10 cellular contexts compared by ENCODE assay signal in the genomic region with DNA sequence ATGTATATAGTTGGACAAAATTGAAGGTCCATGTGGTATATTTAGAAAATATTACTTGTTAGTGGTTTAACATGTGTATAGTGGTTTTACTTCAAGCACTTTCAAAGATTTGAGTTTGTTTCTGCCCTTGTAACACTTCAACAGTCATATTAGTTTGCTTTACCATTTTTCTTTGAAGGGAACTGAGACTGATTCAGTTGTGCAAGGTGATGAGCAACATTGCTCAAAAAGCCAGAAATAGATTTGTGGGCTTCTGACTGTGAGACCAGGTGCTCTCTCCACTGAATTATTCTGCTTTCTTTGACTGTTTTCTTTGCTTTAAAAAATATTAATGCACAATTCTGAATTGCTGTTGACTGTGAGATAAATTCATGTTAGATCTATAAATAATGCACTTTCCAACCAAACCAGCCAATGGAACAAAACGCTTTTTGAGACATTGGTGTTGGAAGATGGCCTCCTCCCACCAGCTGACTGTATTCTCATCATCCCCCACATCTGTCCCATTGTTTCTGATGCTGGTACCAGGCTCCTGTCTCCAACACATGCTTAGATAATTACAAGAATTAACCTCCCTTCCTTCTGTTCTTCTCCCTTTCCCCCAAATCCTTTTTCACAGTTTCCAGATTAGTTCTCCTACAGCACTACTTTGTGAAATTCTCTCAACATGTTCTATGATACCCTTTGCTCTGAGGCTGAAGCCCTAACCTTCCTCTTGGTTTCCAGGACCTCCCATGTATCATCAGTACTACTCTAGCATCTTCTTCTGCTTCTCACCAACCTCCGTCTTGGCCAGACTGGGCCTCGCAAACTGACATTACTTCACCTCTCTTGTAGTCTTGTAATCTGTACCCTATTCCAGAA. TPM values are rescaled to one million over a fixed set of nuclear protein-coding genes. Genes with fewer than 3 reads are reported as not detected.
DNase-seq lines count a peak whose midpoint lies in the region; ATAC-seq and TF ChIP-seq lines count a peak whose summit lies in the region.
"Had no signal": no experiment of that assay in that cellular context is flagged by ENCODE, and none has a peak within 500 bp of the region (broad histone marks: within the 10 kb centered on the region; RNA-seq: fewer than 3 reads in every experiment).

No MANE protein-coding gene starts in this region.

- H3K9me3 Mint-ChIP-seq in naive thymus-derived CD4-positive, alpha-beta T cell: no peaks in the 10 kb centered on the region
- H3K9me3 Mint-ChIP-seq: activated naive CD8-positive, alpha-beta T cell treated with anti-CD3 and anti-CD28 coated beads, Interleukin-2, amount 10 ng/mL, durations not matched to agents 7 days and 5 days had no signal

- POLR2A ChIA-PET in naive thymus-derived CD4-positive, alpha-beta T cell (lab: Charles Lee): interaction anchor here (0.6 kb wide), 1 partner anchor 8 kb away, joined by 4 read pairs; no protein-coding TSS in a partner anchor
- POLR2A ChIA-PET in PC-3 (lab: Charles Lee; ENCODE audit: unreplicated experiment): no interaction called here

- H3K36me3 Mint-ChIP-seq in naive thymus-derived CD4-positive, alpha-beta T cell: peaks cover 0 to 20% (median 10%) of the 10 kb centered on the region in 5 donors

- H3K9me2 ChIP-seq in PC-3 (replicated peaks; ENCODE audit: low read length): no peaks in the 10 kb centered on the region

- peak overlapping the region in 9 of 10 donors; percentile 4 to 74 (median 34) for H3K4me3 Mint-ChIP-seq in naive thymus-derived CD4-positive, alpha-beta T cell
- H3K4me3 Mint-ChIP-seq: activated naive CD8-positive, alpha-beta T cell treated with anti-CD3 and anti-CD28 coated beads, Interleukin-2, amount 10 ng/mL, durations not matched to agents 7 days and 5 days had no signal

- no peak overlapping the region for H3K4me3 ChIP-seq in naive thymus-derived CD4-positive, alpha-beta T cell (ENCODE audit: low read length)
- H3K4me3 ChIP-seq in PC-3 (ENCODE audit: low read length): no peak overlapping the region
- H3K4me3 ChIP-seq: HAP-1 had no signal

- H2AFZ ChIP-seq in PC-3 (ENCODE audit: low read length): no peak overlapping the region

- H3K4me1 Mint-ChIP-seq in naive thymus-derived CD4-positive, alpha-beta T cell: peaks cover 57 to 95% (median 84%) of the 10 kb centered on the region in 7 donors

- peak; percentile 96 for ATAC-seq in GM18867 (IDR thresholded peaks at IDR 0.05; ENCODE audit: unreplicated experiment)
- peak; percentile 86 for ATAC-seq in GM21737 (IDR thresholded peaks at IDR 0.05; ENCODE audit: unreplicated experiment)
- peak; percentile 93 for ATAC-seq in HG03571 (IDR thresholded peaks at IDR 0.05; ENCODE audit: unreplicated experiment)
- no peak for ATAC-seq in naive thymus-derived CD4-positive, alpha-beta T cell
- no peak for ATAC-seq in PC-3

- no peaks in the 10 kb centered on the region for H3F3A ChIP-seq in PC-3 (ENCODE audit: low read length, unreplicated experiment)

- CTCF ChIA-PET in naive thymus-derived CD4-positive, alpha-beta T cell (lab: Charles Lee): no interaction called here
- CTCF ChIA-PET in PC-3 (lab: Charles Lee): no interaction called here

- no peaks in the 10 kb centered on the region for H3K36me3 ChIP-seq in naive thymus-derived CD4-positive, alpha-beta T cell (ENCODE audit: control insufficient read depth in 2 of 3, insufficient read depth in 3 of 3, low read length in 3 of 3)
- no peaks in the 10 kb centered on the region for H3K36me3 ChIP-seq in PC-3 (ENCODE audit: low read depth, low read length)
- H3K36me3 ChIP-seq: HAP-1 had no signal

- H3K4me2 ChIP-seq in PC-3 (ENCODE audit: low read length): no peak overlapping the region

- H3K9me3 ChIP-seq in naive thymus-derived CD4-positive, alpha-beta T cell (ENCODE audit: control insufficient read depth in 2 of 3, low read length in 3 of 3): no peaks in the 10 kb centered on the region
- H3K9me3 ChIP-seq in PC-3 (ENCODE audit: low read length): no peaks in the 10 kb centered on the region
- H3K9me3 ChIP-seq: HAP-1 had no signal

- TF ChIP-seq CTCF in PC-3 (conservative IDR thresholded peaks at IDR 0.05; ENCODE audit: low read depth, low read length): no peak

- no peaks in the 10 kb centered on the region for H4K20me1 ChIP-seq in PC-3 (ENCODE audit: low read length)

- H3K4me1 ChIP-seq in naive thymus-derived CD4-positive, alpha-beta T cell (ENCODE audit: control insufficient read depth in 2 of 2, insufficient read depth in 2 of 2, low read length in 2 of 2): peaks cover 29 to 48% of the 10 kb centered on the region in 2 donors
- peaks cover 18% of the 10 kb centered on the region for H3K4me1 ChIP-seq in PC-3 (ENCODE audit: insufficient read depth, low read length)
- H3K4me1 ChIP-seq: HAP-1 had no signal

- no TSS peak for BruUV-seq in PC-3 (replicated peaks; lab: Mats Ljungman, UMichigan)

- no peak overlapping the region for H3K27ac ChIP-seq in naive thymus-derived CD4-positive, alpha-beta T cell (ENCODE audit: low read depth, low read length)
- H3K27ac ChIP-seq in PC-3 (ENCODE audit: low read length): no peak overlapping the region

- no peak for DNase-seq in naive thymus-derived CD4-positive, alpha-beta T cell
- DNase-seq in NCI-H526 treated with DMSO at 0.1 percent for 48 hours (lab: John Stamatoyannopoulos, UW) (no peak), PC-3 (no peak), medulla oblongata (ENCODE audit: extremely low spot score) (no peak)
- DNase-seq: activated naive CD8-positive, alpha-beta T cell treated with anti-CD3 and anti-CD28 coated beads, Interleukin-2, amount 10 ng/mL, durations not matched to agents 7 days and 5 days; foreskin melanocyte had no signal

- H3K27me3 ChIP-seq in naive thymus-derived CD4-positive, alpha-beta T cell (ENCODE audit: control insufficient read depth in 2 of 2, insufficient read depth in 2 of 2, low read length in 2 of 2): no peaks in the 10 kb centered on the region
- H3K27me3 ChIP-seq in PC-3 (ENCODE audit: low read length): no peaks in the 10 kb centered on the region

- no peak overlapping the region for H3K9ac ChIP-seq in PC-3 (ENCODE audit: low read length)

- intact Hi-C loops in naive thymus-derived CD4-positive, alpha-beta T cell (cut with micrococcal nuclease): loop anchor here in 1 of 2 donors (1.0 kb wide), 1 partner anchor 9 kb away; no protein-coding TSS in a partner anchor
- intact Hi-C loops in PC-3 (cut with micrococcal nuclease): no loop called here

- peaks cover 11% of the 10 kb centered on the region; the same call in 1 of the 2 replicates for H3K79me2 ChIP-seq in PC-3 (ENCODE audit: low read length)

- H3K27me3 Mint-ChIP-seq in naive thymus-derived CD4-positive, alpha-beta T cell: no peaks in the 10 kb centered on the region
- H3K27me3 Mint-ChIP-seq: activated naive CD8-positive, alpha-beta T cell treated with anti-CD3 and anti-CD28 coated beads, Interleukin-2, amount 10 ng/mL, durations not matched to agents 7 days and 5 days had no signal

- H3K27ac Mint-ChIP-seq in naive thymus-derived CD4-positive, alpha-beta T cell: peak overlapping the region in 5 of 9 donors; percentile 5 to 46 (median 13)
- H3K27ac Mint-ChIP-seq: activated naive CD8-positive, alpha-beta T cell treated with anti-CD3 and anti-CD28 coated beads, Interleukin-2, amount 10 ng/mL, durations not matched to agents 7 days and 5 days had no signal

RNA-seq across cellular contexts. Expression of a gene that starts 27.9 kb away (rescaled TPM):
- 10 to 100 TPM; 48.9 to 77.0 (median 60.5) TPM for total RNA-seq in naive thymus-derived CD4-positive, alpha-beta T cell
- polyA plus RNA-seq in naive thymus-derived CD4-positive, alpha-beta T cell: 10 to 100 TPM; 64.1 to 90.8 TPM
- 9.8 and 10.5 TPM in 2 replicates for total RNA-seq in PC-3 (2014; rRNA removed)

Comparison
In these comparisons a context has a peak if more than half of its experiments do, and no peak if none do; other contexts are left out.
1. ATAC-seq: peak in GM18867 (single experiment), GM21737 (single experiment) and HG03571 (single experiment); none in naive thymus-derived CD4-positive, alpha-beta T cell (single experiment) and PC-3 (single experiment).